In genomic region chr3:39809181-39809994, GRCh38 we compare ENCODE assay signal across 1 cellular context.
TF ChIP-seq lines count a peak whose summit lies in the region.

MYRIP (plus strand) TSS chr3:39809609; CDS start chr3:39900817, 91,208 bp downstream.

TF ChIP-seq in HepG2, 621 proteins besides CTCF, POLR2A, EP300 and RAD21 (continued from another document and continues in another):
- TF ChIP-seq, protein P1, sequence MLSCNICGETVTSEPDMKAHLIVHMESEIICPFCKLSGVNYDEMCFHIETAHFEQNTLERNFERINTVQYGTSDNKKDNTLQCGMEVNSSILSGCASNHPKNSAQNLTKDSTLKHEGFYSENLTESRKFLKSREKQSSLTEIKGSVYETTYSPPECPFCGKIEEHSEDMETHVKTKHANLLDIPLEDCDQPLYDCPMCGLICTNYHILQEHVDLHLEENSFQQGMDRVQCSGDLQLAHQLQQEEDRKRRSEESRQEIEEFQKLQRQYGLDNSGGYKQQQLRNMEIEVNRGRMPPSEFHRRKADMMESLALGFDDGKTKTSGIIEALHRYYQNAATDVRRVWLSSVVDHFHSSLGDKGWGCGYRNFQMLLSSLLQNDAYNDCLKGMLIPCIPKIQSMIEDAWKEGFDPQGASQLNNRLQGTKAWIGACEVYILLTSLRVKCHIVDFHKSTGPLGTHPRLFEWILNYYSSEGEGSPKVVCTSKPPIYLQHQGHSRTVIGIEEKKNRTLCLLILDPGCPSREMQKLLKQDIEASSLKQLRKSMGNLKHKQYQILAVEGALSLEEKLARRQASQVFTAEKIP (CRISPR knock-in tag; IDR thresholded peaks at IDR 0.05; ENCODE audit: borderline replicate concordance), result no peak
- TF ChIP-seq THAP11 (CRISPR knock-in tag; IDR thresholded peaks at IDR 0.05) (no peak), AHR (CRISPR knock-in tag; IDR thresholded peaks at IDR 0.05) (no peak), RCOR2 (CRISPR knock-in tag; IDR thresholded peaks at IDR 0.05) (no peak), ZNF775 (CRISPR knock-in tag; IDR thresholded peaks at IDR 0.05; ENCODE audit: borderline replicate concordance) (no peak), ZNF543 (CRISPR knock-in tag; IDR thresholded peaks at IDR 0.05) (no peak), PHF21A (CRISPR knock-in tag; IDR thresholded peaks at IDR 0.05) (no peak), FIP1L1 (IDR thresholded peaks at IDR 0.05; ENCODE audit: borderline replicate concordance, insufficient read depth, low read depth, low read length) (no peak), CBFB (CRISPR knock-in tag; IDR thresholded peaks at IDR 0.05) (no peak), ZFP36 (IDR thresholded peaks at IDR 0.05; ENCODE audit: borderline replicate concordance, low read depth, low read length, partially characterized antibody) (no peak), JUNB (CRISPR knock-in tag; IDR thresholded peaks at IDR 0.05; ENCODE audit: borderline replicate concordance) (no peak), PLRG1 (conservative IDR thresholded peaks at IDR 0.05) (no peak), ZNF326 (CRISPR knock-in tag; IDR thresholded peaks at IDR 0.05; ENCODE audit: borderline replicate concordance) (no peak), BHLHE40 (IDR thresholded peaks at IDR 0.05; ENCODE audit: low read length) (peak; percentile 56; the same call in 1 of the 2 replicates), MTF2 (CRISPR knock-in tag; IDR thresholded peaks at IDR 0.05; ENCODE audit: borderline replicate concordance) (no peak), EHMT2 (IDR thresholded peaks at IDR 0.05; ENCODE audit: borderline replicate concordance, low read depth, low read length) (no peak), MAFG (CRISPR knock-in tag; IDR thresholded peaks at IDR 0.05) (no peak), KLF9 (CRISPR knock-in tag; IDR thresholded peaks at IDR 0.05; ENCODE audit: low read depth) (no peak), ATF1 (CRISPR knock-in tag; IDR thresholded peaks at IDR 0.05) (no peak), ZNF782 (CRISPR knock-in tag; IDR thresholded peaks at IDR 0.05; ENCODE audit: borderline replicate concordance) (no peak; the same call in 1 of the 2 replicates), ZNF557 (CRISPR knock-in tag; IDR thresholded peaks at IDR 0.05) (no peak), ZSCAN21 (CRISPR knock-in tag; IDR thresholded peaks at IDR 0.05; ENCODE audit: borderline replicate concordance) (peak; percentile 36; the same call in 1 of the 2 replicates), PREB (CRISPR knock-in tag; IDR thresholded peaks at IDR 0.05) (no peak), DNMT3B (CRISPR knock-in tag; conservative IDR thresholded peaks at IDR 0.05) (no peak), USF2 (IDR thresholded peaks at IDR 0.05; ENCODE audit: low read depth, low read length) (no peak), USF2 (CRISPR knock-in tag; IDR thresholded peaks at IDR 0.05; ENCODE audit: borderline replicate concordance) (no peak), MEIS1 (CRISPR knock-in tag; IDR thresholded peaks at IDR 0.05; ENCODE audit: borderline replicate concordance) (no peak), ZNF563 (CRISPR knock-in tag; IDR thresholded peaks at IDR 0.05) (peak; percentile 46; the same call in 1 of the 2 replicates), ZNF589 (CRISPR knock-in tag; conservative IDR thresholded peaks at IDR 0.05) (no peak), MBNL3 (CRISPR knock-in tag; conservative IDR thresholded peaks at IDR 0.05) (no peak), ZNF773 (CRISPR knock-in tag; IDR thresholded peaks at IDR 0.05; ENCODE audit: borderline replicate concordance) (no peak; the same call in 1 of the 2 replicates)
- TF ChIP-seq, protein P2, sequence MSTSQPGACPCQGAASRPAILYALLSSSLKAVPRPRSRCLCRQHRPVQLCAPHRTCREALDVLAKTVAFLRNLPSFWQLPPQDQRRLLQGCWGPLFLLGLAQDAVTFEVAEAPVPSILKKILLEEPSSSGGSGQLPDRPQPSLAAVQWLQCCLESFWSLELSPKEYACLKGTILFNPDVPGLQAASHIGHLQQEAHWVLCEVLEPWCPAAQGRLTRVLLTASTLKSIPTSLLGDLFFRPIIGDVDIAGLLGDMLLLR (CRISPR knock-in tag; IDR thresholded peaks at IDR 0.05), result peak; percentile 56; the same call in 1 of the 2 replicates
- TF ChIP-seq, protein P3, sequence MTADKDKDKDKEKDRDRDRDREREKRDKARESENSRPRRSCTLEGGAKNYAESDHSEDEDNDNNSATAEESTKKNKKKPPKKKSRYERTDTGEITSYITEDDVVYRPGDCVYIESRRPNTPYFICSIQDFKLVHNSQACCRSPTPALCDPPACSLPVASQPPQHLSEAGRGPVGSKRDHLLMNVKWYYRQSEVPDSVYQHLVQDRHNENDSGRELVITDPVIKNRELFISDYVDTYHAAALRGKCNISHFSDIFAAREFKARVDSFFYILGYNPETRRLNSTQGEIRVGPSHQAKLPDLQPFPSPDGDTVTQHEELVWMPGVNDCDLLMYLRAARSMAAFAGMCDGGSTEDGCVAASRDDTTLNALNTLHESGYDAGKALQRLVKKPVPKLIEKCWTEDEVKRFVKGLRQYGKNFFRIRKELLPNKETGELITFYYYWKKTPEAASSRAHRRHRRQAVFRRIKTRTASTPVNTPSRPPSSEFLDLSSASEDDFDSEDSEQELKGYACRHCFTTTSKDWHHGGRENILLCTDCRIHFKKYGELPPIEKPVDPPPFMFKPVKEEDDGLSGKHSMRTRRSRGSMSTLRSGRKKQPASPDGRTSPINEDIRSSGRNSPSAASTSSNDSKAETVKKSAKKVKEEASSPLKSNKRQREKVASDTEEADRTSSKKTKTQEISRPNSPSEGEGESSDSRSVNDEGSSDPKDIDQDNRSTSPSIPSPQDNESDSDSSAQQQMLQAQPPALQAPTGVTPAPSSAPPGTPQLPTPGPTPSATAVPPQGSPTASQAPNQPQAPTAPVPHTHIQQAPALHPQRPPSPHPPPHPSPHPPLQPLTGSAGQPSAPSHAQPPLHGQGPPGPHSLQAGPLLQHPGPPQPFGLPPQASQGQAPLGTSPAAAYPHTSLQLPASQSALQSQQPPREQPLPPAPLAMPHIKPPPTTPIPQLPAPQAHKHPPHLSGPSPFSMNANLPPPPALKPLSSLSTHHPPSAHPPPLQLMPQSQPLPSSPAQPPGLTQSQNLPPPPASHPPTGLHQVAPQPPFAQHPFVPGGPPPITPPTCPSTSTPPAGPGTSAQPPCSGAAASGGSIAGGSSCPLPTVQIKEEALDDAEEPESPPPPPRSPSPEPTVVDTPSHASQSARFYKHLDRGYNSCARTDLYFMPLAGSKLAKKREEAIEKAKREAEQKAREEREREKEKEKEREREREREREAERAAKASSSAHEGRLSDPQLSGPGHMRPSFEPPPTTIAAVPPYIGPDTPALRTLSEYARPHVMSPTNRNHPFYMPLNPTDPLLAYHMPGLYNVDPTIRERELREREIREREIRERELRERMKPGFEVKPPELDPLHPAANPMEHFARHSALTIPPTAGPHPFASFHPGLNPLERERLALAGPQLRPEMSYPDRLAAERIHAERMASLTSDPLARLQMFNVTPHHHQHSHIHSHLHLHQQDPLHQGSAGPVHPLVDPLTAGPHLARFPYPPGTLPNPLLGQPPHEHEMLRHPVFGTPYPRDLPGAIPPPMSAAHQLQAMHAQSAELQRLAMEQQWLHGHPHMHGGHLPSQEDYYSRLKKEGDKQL (CRISPR knock-in tag; IDR thresholded peaks at IDR 0.05; ENCODE audit: low read depth), result no peak
- TF ChIP-seq, protein P4, sequence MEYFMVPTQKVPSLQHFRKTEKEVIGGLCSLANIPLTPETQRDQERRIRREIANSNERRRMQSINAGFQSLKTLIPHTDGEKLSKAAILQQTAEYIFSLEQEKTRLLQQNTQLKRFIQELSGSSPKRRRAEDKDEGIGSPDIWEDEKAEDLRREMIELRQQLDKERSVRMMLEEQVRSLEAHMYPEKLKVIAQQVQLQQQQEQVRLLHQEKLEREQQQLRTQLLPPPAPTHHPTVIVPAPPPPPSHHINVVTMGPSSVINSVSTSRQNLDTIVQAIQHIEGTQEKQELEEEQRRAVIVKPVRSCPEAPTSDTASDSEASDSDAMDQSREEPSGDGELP (IDR thresholded peaks at IDR 0.05; ENCODE audit: borderline replicate concordance, low read depth), result no peak
- TF ChIP-seq, protein P5, sequence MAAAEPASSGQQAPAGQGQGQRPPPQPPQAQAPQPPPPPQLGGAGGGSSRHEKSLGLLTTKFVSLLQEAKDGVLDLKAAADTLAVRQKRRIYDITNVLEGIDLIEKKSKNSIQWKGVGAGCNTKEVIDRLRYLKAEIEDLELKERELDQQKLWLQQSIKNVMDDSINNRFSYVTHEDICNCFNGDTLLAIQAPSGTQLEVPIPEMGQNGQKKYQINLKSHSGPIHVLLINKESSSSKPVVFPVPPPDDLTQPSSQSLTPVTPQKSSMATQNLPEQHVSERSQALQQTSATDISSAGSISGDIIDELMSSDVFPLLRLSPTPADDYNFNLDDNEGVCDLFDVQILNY (CRISPR knock-in tag; conservative IDR thresholded peaks at IDR 0.05), result no peak
- TF ChIP-seq, protein P6, sequence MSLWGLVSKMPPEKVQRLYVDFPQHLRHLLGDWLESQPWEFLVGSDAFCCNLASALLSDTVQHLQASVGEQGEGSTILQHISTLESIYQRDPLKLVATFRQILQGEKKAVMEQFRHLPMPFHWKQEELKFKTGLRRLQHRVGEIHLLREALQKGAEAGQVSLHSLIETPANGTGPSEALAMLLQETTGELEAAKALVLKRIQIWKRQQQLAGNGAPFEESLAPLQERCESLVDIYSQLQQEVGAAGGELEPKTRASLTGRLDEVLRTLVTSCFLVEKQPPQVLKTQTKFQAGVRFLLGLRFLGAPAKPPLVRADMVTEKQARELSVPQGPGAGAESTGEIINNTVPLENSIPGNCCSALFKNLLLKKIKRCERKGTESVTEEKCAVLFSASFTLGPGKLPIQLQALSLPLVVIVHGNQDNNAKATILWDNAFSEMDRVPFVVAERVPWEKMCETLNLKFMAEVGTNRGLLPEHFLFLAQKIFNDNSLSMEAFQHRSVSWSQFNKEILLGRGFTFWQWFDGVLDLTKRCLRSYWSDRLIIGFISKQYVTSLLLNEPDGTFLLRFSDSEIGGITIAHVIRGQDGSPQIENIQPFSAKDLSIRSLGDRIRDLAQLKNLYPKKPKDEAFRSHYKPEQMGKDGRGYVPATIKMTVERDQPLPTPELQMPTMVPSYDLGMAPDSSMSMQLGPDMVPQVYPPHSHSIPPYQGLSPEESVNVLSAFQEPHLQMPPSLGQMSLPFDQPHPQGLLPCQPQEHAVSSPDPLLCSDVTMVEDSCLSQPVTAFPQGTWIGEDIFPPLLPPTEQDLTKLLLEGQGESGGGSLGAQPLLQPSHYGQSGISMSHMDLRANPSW (CRISPR knock-in tag; IDR thresholded peaks at IDR 0.05; ENCODE audit: borderline replicate concordance), result no peak
- TF ChIP-seq, protein P7, sequence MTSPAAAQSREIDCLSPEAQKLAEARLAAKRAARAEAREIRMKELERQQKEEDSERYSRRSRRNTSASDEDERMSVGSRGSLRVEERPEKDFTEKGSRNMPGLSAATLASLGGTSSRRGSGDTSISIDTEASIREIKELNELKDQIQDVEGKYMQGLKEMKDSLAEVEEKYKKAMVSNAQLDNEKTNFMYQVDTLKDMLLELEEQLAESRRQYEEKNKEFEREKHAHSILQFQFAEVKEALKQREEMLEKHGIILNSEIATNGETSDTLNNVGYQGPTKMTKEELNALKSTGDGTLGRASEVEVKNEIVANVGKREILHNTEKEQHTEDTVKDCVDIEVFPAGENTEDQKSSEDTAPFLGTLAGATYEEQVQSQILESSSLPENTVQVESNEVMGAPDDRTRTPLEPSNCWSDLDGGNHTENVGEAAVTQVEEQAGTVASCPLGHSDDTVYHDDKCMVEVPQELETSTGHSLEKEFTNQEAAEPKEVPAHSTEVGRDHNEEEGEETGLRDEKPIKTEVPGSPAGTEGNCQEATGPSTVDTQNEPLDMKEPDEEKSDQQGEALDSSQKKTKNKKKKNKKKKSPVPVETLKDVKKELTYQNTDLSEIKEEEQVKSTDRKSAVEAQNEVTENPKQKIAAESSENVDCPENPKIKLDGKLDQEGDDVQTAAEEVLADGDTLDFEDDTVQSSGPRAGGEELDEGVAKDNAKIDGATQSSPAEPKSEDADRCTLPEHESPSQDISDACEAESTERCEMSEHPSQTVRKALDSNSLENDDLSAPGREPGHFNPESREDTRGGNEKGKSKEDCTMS (CRISPR knock-in tag; conservative IDR thresholded peaks at IDR 0.05), result no peak
- TF ChIP-seq, protein P8, sequence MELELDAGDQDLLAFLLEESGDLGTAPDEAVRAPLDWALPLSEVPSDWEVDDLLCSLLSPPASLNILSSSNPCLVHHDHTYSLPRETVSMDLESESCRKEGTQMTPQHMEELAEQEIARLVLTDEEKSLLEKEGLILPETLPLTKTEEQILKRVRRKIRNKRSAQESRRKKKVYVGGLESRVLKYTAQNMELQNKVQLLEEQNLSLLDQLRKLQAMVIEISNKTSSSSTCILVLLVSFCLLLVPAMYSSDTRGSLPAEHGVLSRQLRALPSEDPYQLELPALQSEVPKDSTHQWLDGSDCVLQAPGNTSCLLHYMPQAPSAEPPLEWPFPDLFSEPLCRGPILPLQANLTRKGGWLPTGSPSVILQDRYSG (CRISPR knock-in tag; IDR thresholded peaks at IDR 0.05), result no peak
